1 cellular context compared by ENCODE assay signal in the genomic region with DNA sequence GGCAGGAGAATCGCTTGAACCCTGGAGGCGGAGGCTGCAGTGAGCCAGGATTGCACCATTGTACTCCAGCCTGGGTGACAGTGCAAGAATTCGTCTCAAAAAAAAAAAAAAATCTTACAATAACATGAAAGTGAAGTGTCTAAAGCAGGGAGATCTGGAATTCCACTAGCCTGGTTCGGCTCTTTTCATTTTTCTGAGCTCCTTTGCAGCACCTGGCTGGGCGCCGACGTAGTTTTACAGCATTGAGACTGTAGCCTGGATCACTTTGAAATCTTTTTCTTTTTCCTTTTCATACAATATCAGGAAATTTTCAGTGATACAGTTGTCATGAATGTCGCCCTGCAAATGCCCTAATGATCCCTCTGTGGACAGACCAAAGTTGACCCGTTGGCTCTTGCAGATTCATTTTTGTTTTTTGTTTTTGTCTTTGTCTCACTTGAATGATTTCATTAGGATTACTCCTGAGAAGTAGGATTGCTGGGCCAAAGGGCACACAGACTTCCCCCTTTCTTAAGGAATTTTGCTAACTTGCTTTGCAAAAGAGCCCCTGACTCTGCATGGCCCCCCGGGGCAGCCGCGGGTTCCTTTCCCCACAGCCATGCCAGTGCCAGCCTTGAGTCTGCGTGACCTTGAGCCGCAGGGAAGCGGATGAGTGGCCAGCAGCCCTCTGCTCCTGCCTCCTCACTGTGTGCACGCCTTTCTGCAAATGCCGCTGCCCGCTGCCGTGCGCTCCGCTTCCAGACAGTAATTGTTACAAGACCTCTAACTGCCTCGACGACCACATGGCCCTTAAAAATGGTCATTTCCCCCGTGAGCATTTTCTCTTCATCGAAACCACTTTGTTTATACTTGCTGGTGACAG.
TF ChIP-seq lines count a peak whose summit lies in the region.

No MANE protein-coding gene starts in this region.

TF ChIP-seq in H1, 55 proteins besides CTCF, POLR2A, EP300 and RAD21:
- TF ChIP-seq POU5F1 (IDR thresholded peaks at IDR 0.05; ENCODE audit: low read depth, low read length) (no peak), FOSL1 (IDR thresholded peaks at IDR 0.05; ENCODE audit: insufficient read depth, low read depth, low read length) (no peak), ASH2L (IDR thresholded peaks at IDR 0.05; ENCODE audit: low read length) (no peak), TAF1 (IDR thresholded peaks at IDR 0.05; ENCODE audit: low read depth, low read length) (no peak), EZH2 (IDR thresholded peaks at IDR 0.05; ENCODE audit: low read depth, low read length, severe bottlenecking) (no peak), SP4 (IDR thresholded peaks at IDR 0.05; ENCODE audit: low read length) (no peak), CREB1 (IDR thresholded peaks at IDR 0.05) (no peak), SIX5 (IDR thresholded peaks at IDR 0.05; ENCODE audit: low read depth, low read length) (no peak), GTF2F1 (IDR thresholded peaks at IDR 0.05; ENCODE audit: borderline replicate concordance, low read depth, low read length) (no peak), POLR2AphosphoS5 (IDR thresholded peaks at IDR 0.05; ENCODE audit: low read depth, low read length) (no peak), CBX8 (IDR thresholded peaks at IDR 0.05; ENCODE audit: borderline replicate concordance, low read depth, low read length) (no peak), YY1 (IDR thresholded peaks at IDR 0.05; ENCODE audit: low read depth, low read length) (no peak), ZNF274 (IDR thresholded peaks at IDR 0.05; ENCODE audit: borderline replicate concordance, extremely low read depth, low read length) (no peak)
